ENCODE assay signal across 21 cellular contexts in genomic region chr2:126828471-126828870, GRCh38.
"Had no signal": no experiment of that assay in that cellular context is flagged by ENCODE, and none has a peak within 500 bp of the region (broad histone marks: within the 10 kb centered on the region; RNA-seq: fewer than 3 reads in every experiment).

No MANE protein-coding gene starts in this region.

- H3K9ac ChIP-seq: parathyroid adenoma had no signal

- H3K27ac ChIP-seq: epithelial cell of prostate, gastrocnemius medialis, heart left ventricle, parathyroid adenoma, right lobe of liver, stomach had no signal

- H3K4me1 ChIP-seq: gastrocnemius medialis, parathyroid adenoma, right lobe of liver, stomach had no signal

- ATAC-seq: activated CD8-positive, alpha-beta T cell treated with anti-CD3 and anti-CD28 coated beads, Interleukin-2, amount 10 ng/mL, durations not matched to agents 7 days and 5 days; gastrocnemius medialis; heart left ventricle; left lobe of liver; natural killer cell treated with Interleukin-12 subunit alpha and Interleukin-12 subunit beta and Interleukin-15 and Interleukin-18, amount 100 ng/mL, for 72 hours; right lobe of liver; stimulated activated effector memory CD8-positive, alpha-beta T cell treated with anti-CD3 and anti-CD28 coated beads, Interleukin-12 subunit alpha, Interleukin-12 subunit beta, amount 100 ng/mL, for 72 hours had no signal

- H3K27me3 ChIP-seq: gastrocnemius medialis, heart left ventricle, right lobe of liver had no signal

- H3K9me3 ChIP-seq: gastrocnemius medialis, heart left ventricle, right lobe of liver, stomach had no signal

- DNase-seq: activated CD4-positive, alpha-beta T cell treated with anti-CD3 and anti-CD28 coated beads, Interleukin-2, amount 10 ng/mL, durations not matched to agents 7 days and 5 days; activated CD4-positive, CD25-positive, alpha-beta regulatory T cell; activated CD8-positive, alpha-beta T cell treated with anti-CD3 and anti-CD28 coated beads, Interleukin-2, amount 10 ng/mL, durations not matched to agents 7 days and 5 days; activated naive CD4-positive, alpha-beta T cell treated with Interleukin-2 at 50 U/mL for 16 hours; activated naive CD8-positive, alpha-beta T cell treated with anti-CD3 and anti-CD28 coated beads, Interleukin-2, amount 10 ng/mL, durations not matched to agents 7 days and 5 days; activated T-cell treated with anti-CD3 and anti-CD28 coated beads, Interleukin-2, amount 50 U/mL, for 24 hours; amygdala; caudate nucleus; endodermal cell; gastrocnemius medialis; heart left ventricle; kidney; right lobe of liver; stimulated activated CD4-positive, alpha-beta T cell treated with anti-CD3 and anti-CD28 coated beads, Interleukin-4, amount 100 ng/mL, for 1 hour; stomach had no signal

- H3K4me3 ChIP-seq: gastrocnemius medialis, heart left ventricle, right lobe of liver, smooth muscle cell, stomach had no signal

- H3K36me3 ChIP-seq: gastrocnemius medialis, heart left ventricle, right lobe of liver, stomach had no signal
